1 cellular context compared by ENCODE assay signal in the genomic region with DNA sequence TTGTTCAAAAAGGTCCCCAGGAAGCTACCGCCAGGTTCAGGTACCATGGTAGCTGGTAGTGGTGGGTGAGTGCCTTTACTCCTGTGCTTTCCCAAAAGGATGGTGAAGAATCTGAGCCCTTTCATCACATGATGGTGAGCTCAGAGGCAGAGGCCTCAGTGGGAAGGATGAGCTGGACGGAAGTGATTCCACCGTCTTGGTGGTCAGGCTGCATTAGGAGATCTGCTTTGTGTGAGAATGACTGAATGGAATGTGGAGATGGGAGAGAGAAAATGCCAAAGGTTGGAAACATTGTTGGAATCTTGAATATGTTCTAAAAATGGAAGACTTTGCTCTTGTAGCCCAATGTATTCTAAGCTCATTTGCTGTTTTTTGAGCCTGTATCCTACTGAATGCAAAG.
TF ChIP-seq lines count a peak whose summit lies in the region.

No MANE protein-coding gene starts in this region.

TF ChIP-seq in SK-N-SH, 30 proteins besides CTCF, POLR2A, EP300 and RAD21 (continued from another document):
- TF ChIP-seq RFX5 (IDR thresholded peaks at IDR 0.05; ENCODE audit: low read length) (no peak), FOXJ3 (CRISPR knock-in tag; IDR thresholded peaks at IDR 0.05) (no peak), IRF3 (IDR thresholded peaks at IDR 0.05; ENCODE audit: low read depth, low read length) (no peak), ZBTB33 (IDR thresholded peaks at IDR 0.05; ENCODE audit: borderline replicate concordance, low read depth) (no peak), FOSL2 (IDR thresholded peaks at IDR 0.05; ENCODE audit: borderline replicate concordance, low read depth) (peak; percentile 79), POLR2AphosphoS5 (IDR thresholded peaks at IDR 0.05; ENCODE audit: low read depth, low read length) (peak; percentile 38; the same call in 1 of the 2 replicates), MXI1 (IDR thresholded peaks at IDR 0.05; ENCODE audit: low read depth, low read length) (no peak), FOXM1 (IDR thresholded peaks at IDR 0.05; ENCODE audit: low read depth) (no peak), YY1 (IDR thresholded peaks at IDR 0.05; ENCODE audit: low read depth) (no peak; the same call in 1 of the 2 replicates), USF2 (IDR thresholded peaks at IDR 0.05; ENCODE audit: borderline replicate concordance, low read depth, low read length) (no peak), TCF12 (IDR thresholded peaks at IDR 0.05) (peak; percentile 90), NRF1 (IDR thresholded peaks at IDR 0.05; ENCODE audit: low read depth, low read length) (no peak)
- TF ChIP-seq, protein P1, sequence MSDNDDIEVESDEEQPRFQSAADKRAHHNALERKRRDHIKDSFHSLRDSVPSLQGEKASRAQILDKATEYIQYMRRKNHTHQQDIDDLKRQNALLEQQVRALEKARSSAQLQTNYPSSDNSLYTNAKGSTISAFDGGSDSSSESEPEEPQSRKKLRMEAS (IDR thresholded peaks at IDR 0.05; ENCODE audit: low read depth): peak; percentile 44; the same call in 1 of the 2 replicates
- TF ChIP-seq, protein P2, sequence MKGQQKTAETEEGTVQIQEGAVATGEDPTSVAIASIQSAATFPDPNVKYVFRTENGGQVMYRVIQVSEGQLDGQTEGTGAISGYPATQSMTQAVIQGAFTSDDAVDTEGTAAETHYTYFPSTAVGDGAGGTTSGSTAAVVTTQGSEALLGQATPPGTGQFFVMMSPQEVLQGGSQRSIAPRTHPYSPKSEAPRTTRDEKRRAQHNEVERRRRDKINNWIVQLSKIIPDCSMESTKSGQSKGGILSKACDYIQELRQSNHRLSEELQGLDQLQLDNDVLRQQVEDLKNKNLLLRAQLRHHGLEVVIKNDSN (IDR thresholded peaks at IDR 0.05; ENCODE audit: borderline replicate concordance, low read depth): peak; percentile 78; the same call in 1 of the 2 replicates
TF ChIP-seq in SK-N-SH: peak in this region for 10.
